Comparison of ENCODE assay signal across 29 cellular contexts in the genomic region with DNA sequence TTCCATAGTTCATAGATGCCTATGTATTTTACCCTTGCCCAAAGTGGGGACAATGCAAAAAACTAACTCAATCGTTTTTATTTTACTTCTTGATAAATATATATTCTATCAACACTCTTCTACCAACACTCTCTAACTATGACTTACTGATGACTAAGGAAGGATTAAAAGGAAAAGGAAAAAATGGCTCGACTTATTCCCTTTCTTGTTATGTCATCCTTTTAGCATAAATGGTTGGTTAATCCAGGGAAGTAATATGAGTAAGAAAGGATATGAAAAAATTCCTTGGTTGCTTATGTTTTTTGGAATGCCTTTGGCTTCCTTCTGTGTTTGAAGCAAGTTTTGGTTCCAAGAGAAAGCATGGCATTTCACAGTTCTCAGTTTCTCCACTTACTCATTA.
"Had no signal": no experiment of that assay in that cellular context is flagged by ENCODE, and none has a peak within 500 bp of the region (broad histone marks: within the 10 kb centered on the region; RNA-seq: fewer than 3 reads in every experiment).

No MANE protein-coding gene starts in this region.

- H3K27me3 ChIP-seq: esophagus muscularis mucosa, pancreas, sigmoid colon had no signal

- H3K27ac ChIP-seq: esophagus muscularis mucosa, pancreas, psoas muscle, sigmoid colon, thoracic aorta had no signal

- H3K4me3 ChIP-seq: esophagus muscularis mucosa, pancreas, psoas muscle, sigmoid colon, thoracic aorta had no signal

- DNase-seq: activated CD4-positive, alpha-beta memory T cell treated with anti-CD3 and anti-CD28 coated beads for 36 hours; activated CD4-positive, alpha-beta T cell treated with anti-CD3 and anti-CD28 coated beads, Interleukin-2, amount 10 ng/mL, durations not matched to agents 24 days and 14 days; activated CD4-positive, CD25-positive, alpha-beta regulatory T cell treated with anti-CD3 and anti-CD28 coated beads, Interleukin-2, amount 50 U/mL, for 72 hours; activated CD8-positive, alpha-beta memory T cell treated with anti-CD3 and anti-CD28 coated beads, Interleukin-2, amount 50 U/mL, for 4 hours; activated gamma-delta T cell treated with Interleukin-2 at 50 U/mL for 16 hours; activated naive CD8-positive, alpha-beta T cell treated with anti-CD3 and anti-CD28 coated beads, Interleukin-2, amount 50 U/mL, for 24 hours; activated T-cell treated with anti-CD3 and anti-CD28 coated beads, Interleukin-2, amount 50 U/mL, for 1 hour; aorta; caudate nucleus; endodermal cell; head of caudate nucleus; hippocampal formation; kidney; naive thymus-derived CD8-positive, alpha-beta T cell; nucleus accumbens; pancreas; psoas muscle; sigmoid colon; small intestine; stimulated activated CD4-positive, alpha-beta T cell treated with anti-CD3 and anti-CD28 coated beads, Interleukin-4, amount 100 ng/mL, for 24 hours; T-helper 2 cell; trophoblast cell had no signal

- H3K9me3 ChIP-seq: esophagus muscularis mucosa, pancreas, psoas muscle, sigmoid colon, thoracic aorta had no signal

- H3K36me3 ChIP-seq: esophagus muscularis mucosa, pancreas, sigmoid colon, thoracic aorta had no signal

- H3K4me3 Mint-ChIP-seq: activated CD4-positive, alpha-beta memory T cell treated with anti-CD3 and anti-CD28 coated beads for 36 hours; activated CD4-positive, alpha-beta T cell treated with anti-CD3 and anti-CD28 coated beads, Interleukin-2, amount 10 ng/mL, durations not matched to agents 24 days and 14 days; activated naive CD4-positive, alpha-beta T cell treated with anti-CD3 and anti-CD28 coated beads, Interleukin-2, amount 50 U/mL, for 24 hours; activated naive CD8-positive, alpha-beta T cell treated with anti-CD3 and anti-CD28 coated beads, Interleukin-2, amount 50 U/mL, for 24 hours; dendritic cell treated with granulocyte-macrophage colony-stimulating factor and Interleukin-4, amounts not matched to agents 40 ng/mL and 50 ng/mL, for 4 days; endodermal cell; naive thymus-derived CD8-positive, alpha-beta T cell; neural crest cell; stimulated activated effector memory CD8-positive, alpha-beta T cell treated with anti-CD3 and anti-CD28 coated beads, Interleukin-12 subunit alpha, Interleukin-12 subunit beta, amount 100 ng/mL, for 72 hours; stimulated activated naive CD8-positive, alpha-beta T cell treated with anti-CD3 and anti-CD28 coated beads, Interleukin-15, Interleukin-2, amounts not matched to agents 100 ng/mL and 50 ng/mL, for 24 hours had no signal

- H3K36me3 Mint-ChIP-seq: activated CD4-positive, alpha-beta memory T cell treated with anti-CD3 and anti-CD28 coated beads for 36 hours; activated naive CD4-positive, alpha-beta T cell treated with anti-CD3 and anti-CD28 coated beads, Interleukin-2, amount 50 U/mL, for 24 hours; naive thymus-derived CD8-positive, alpha-beta T cell; stimulated activated effector memory CD8-positive, alpha-beta T cell treated with anti-CD3 and anti-CD28 coated beads, Interleukin-12 subunit alpha, Interleukin-12 subunit beta, amount 100 ng/mL, for 72 hours had no signal

- H3K27me3 Mint-ChIP-seq: activated CD4-positive, alpha-beta memory T cell treated with anti-CD3 and anti-CD28 coated beads for 36 hours; activated CD4-positive, alpha-beta T cell treated with anti-CD3 and anti-CD28 coated beads, Interleukin-2, amount 10 ng/mL, durations not matched to agents 24 days and 14 days; activated naive CD4-positive, alpha-beta T cell treated with anti-CD3 and anti-CD28 coated beads, Interleukin-2, amount 50 U/mL, for 24 hours; activated naive CD8-positive, alpha-beta T cell treated with anti-CD3 and anti-CD28 coated beads, Interleukin-2, amount 50 U/mL, for 24 hours; dendritic cell treated with granulocyte-macrophage colony-stimulating factor and Interleukin-4, amounts not matched to agents 40 ng/mL and 50 ng/mL, for 4 days; naive thymus-derived CD8-positive, alpha-beta T cell; stimulated activated naive CD8-positive, alpha-beta T cell treated with anti-CD3 and anti-CD28 coated beads, Interleukin-15, Interleukin-2, amounts not matched to agents 100 ng/mL and 50 ng/mL, for 24 hours had no signal

- H3K9me3 Mint-ChIP-seq: activated CD4-positive, alpha-beta T cell treated with anti-CD3 and anti-CD28 coated beads, Interleukin-2, amount 10 ng/mL, durations not matched to agents 24 days and 14 days; dendritic cell treated with granulocyte-macrophage colony-stimulating factor and Interleukin-4, amounts not matched to agents 40 ng/mL and 50 ng/mL, for 4 days; neural crest cell had no signal

- ATAC-seq: activated naive CD8-positive, alpha-beta T cell treated with anti-CD3 and anti-CD28 coated beads, Interleukin-2, amount 50 U/mL, for 24 hours; naive thymus-derived CD8-positive, alpha-beta T cell; pancreas; psoas muscle; stimulated activated effector memory CD8-positive, alpha-beta T cell treated with anti-CD3 and anti-CD28 coated beads, Interleukin-12 subunit alpha, Interleukin-12 subunit beta, amount 100 ng/mL, for 72 hours had no signal

- H3K27ac Mint-ChIP-seq: activated CD4-positive, alpha-beta memory T cell treated with anti-CD3 and anti-CD28 coated beads for 36 hours; activated CD4-positive, alpha-beta T cell treated with anti-CD3 and anti-CD28 coated beads, Interleukin-2, amount 10 ng/mL, durations not matched to agents 24 days and 14 days; activated naive CD4-positive, alpha-beta T cell treated with anti-CD3 and anti-CD28 coated beads, Interleukin-2, amount 50 U/mL, for 24 hours; activated naive CD8-positive, alpha-beta T cell treated with anti-CD3 and anti-CD28 coated beads, Interleukin-2, amount 50 U/mL, for 24 hours; dendritic cell treated with granulocyte-macrophage colony-stimulating factor and Interleukin-4, amounts not matched to agents 40 ng/mL and 50 ng/mL, for 4 days; endodermal cell; naive thymus-derived CD8-positive, alpha-beta T cell; stimulated activated effector memory CD8-positive, alpha-beta T cell treated with anti-CD3 and anti-CD28 coated beads, Interleukin-12 subunit alpha, Interleukin-12 subunit beta, amount 100 ng/mL, for 72 hours; stimulated activated naive CD8-positive, alpha-beta T cell treated with anti-CD3 and anti-CD28 coated beads, Interleukin-15, Interleukin-2, amounts not matched to agents 100 ng/mL and 50 ng/mL, for 24 hours had no signal

- H3K4me1 Mint-ChIP-seq: activated CD4-positive, alpha-beta T cell treated with anti-CD3 and anti-CD28 coated beads, Interleukin-2, amount 10 ng/mL, durations not matched to agents 24 days and 14 days; activated naive CD4-positive, alpha-beta T cell treated with anti-CD3 and anti-CD28 coated beads, Interleukin-2, amount 50 U/mL, for 24 hours; activated naive CD8-positive, alpha-beta T cell treated with anti-CD3 and anti-CD28 coated beads, Interleukin-2, amount 50 U/mL, for 24 hours; endodermal cell; naive thymus-derived CD8-positive, alpha-beta T cell; stimulated activated effector memory CD8-positive, alpha-beta T cell treated with anti-CD3 and anti-CD28 coated beads, Interleukin-12 subunit alpha, Interleukin-12 subunit beta, amount 100 ng/mL, for 72 hours had no signal

- H3K4me1 ChIP-seq: esophagus muscularis mucosa, pancreas, psoas muscle, sigmoid colon had no signal
